8 cellular contexts compared by ENCODE assay signal in the genomic region with DNA sequence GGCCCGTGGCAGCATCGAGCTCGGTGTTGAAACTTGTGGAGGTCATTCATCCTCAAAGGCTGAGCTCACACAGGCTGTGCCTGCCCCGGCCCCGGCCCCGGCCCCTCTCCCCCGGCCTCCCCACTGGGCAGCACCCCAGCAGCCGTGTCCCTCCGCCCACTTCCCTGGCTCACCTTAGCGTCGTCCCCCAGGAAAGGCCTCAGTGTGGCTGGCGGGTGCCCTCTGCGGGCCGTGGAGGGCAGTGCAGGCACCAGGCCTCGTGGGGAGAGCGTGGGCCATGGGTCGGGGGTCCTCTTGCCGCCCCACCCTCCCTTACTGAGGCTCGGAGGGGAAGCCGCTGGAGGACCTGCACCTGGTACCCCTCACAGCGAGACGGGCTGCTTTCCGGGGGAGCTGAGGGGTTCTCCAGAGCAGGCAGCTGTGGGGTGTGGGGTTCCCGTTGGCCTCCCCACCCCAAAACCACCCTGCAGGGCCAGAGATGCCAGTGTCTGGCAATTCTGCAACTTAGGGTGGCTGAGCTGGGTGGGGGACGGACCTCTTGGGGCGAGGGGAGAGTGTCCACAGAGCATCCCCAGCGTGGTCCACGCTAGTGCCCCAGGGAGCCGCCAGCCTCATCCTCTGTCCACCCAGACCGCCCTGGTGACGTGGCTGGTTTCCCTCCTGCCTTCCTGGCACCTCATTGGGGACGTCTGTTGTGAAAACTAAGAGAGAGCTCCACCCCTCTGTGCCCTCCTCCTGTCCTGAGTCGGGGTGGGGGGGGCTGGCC. TPM values are rescaled to one million over a fixed set of nuclear protein-coding genes. Genes with fewer than 3 reads are reported as not detected.
DNase-seq lines count a peak whose midpoint lies in the region; ATAC-seq, FAIRE-seq and TF ChIP-seq lines count a peak whose summit lies in the region.

No MANE protein-coding gene starts in this region.

- intact Hi-C loops in head of caudate nucleus (cut with DNase I) = loop anchor here (10.0 kb wide), 1 partner anchor 258 kb away; no protein-coding TSS in a partner anchor
- intact Hi-C loops in prostate gland (cut with DNase I) = loop anchor here (5.0 to 10.0 kb wide), 2 partner anchors 108 to 255 kb away; no protein-coding TSS in a partner anchor

- H3K27ac ChIP-seq in OCI-LY3 (ENCODE audit: low read length) (no peak overlapping the region), prostate gland (no peak overlapping the region)

- H3K36me3 ChIP-seq in OCI-LY3 (replicated peaks; ENCODE audit: low read depth, low read length) (no peaks in the 10 kb centered on the region), prostate gland (no peaks in the 10 kb centered on the region)

- no peak for TF ChIP-seq POLR2A in prostate gland (IDR thresholded peaks at IDR 0.05)

- peak overlapping the region; percentile 36; the same call in 1 of the 2 replicates for H3K9ac ChIP-seq in OCI-LY3 (ENCODE audit: low read length)

- no peaks in the 10 kb centered on the region for H4K20me1 ChIP-seq in OCI-LY3 (ENCODE audit: insufficient read depth, low read length)

- H3K9me3 ChIP-seq in OCI-LY3 (ENCODE audit: insufficient read depth, low read length) (no peaks in the 10 kb centered on the region), prostate gland (no peaks in the 10 kb centered on the region)

- H3K4me2 ChIP-seq in OCI-LY3 (ENCODE audit: low read length) = peak overlapping the region; percentile 68

- TF ChIP-seq CTCF in OCI-LY3 (IDR thresholded peaks at IDR 0.05; ENCODE audit: low read depth, low read length) (peak; percentile 56), prostate gland (IDR thresholded peaks at IDR 0.05) (peak; percentile 65 to 86 (median 77))

- no peaks in the 10 kb centered on the region for H3K79me2 ChIP-seq in OCI-LY3 (ENCODE audit: low read length)

- H2AFZ ChIP-seq in OCI-LY3 (ENCODE audit: low read depth, low read length) = peak overlapping the region; percentile 67; the same call in 1 of the 2 replicates

- H3K4me3 ChIP-seq in OCI-LY3 (ENCODE audit: low read length) = peak overlapping the region; percentile 64
- H3K4me3 ChIP-seq in prostate gland = no peak overlapping the region

- ATAC-seq in GM21367 (IDR thresholded peaks at IDR 0.05; ENCODE audit: unreplicated experiment) (peak; percentile 49), GM21360 (IDR thresholded peaks at IDR 0.05; ENCODE audit: unreplicated experiment) (no peak)

- H3K4me1 ChIP-seq in OCI-LY3 (ENCODE audit: low read length) = peaks cover 7% of the 10 kb centered on the region; the same call in 1 of the 2 replicates
- no peaks in the 10 kb centered on the region for H3K4me1 ChIP-seq in prostate gland (replicated peaks)

- 47% methylated on average over 26 of the region's 33 CpGs for WGBS in prostate gland

- no peaks in the 10 kb centered on the region for H3K27me3 ChIP-seq in OCI-LY3 (ENCODE audit: low read depth, low read length)
- no peaks in the 10 kb centered on the region for H3K27me3 ChIP-seq in prostate gland (replicated peaks; ENCODE audit: insufficient read depth)

- FAIRE-seq in RCC 7860 (lab: Jason Lieb, UNC) = no peak

- DNase-seq in COLO668 (lab: John Stamatoyannopoulos, UW; ENCODE audit: unreplicated experiment) (peak; percentile 18), head of caudate nucleus (peak in 38 of 42 donors; percentile 31 to 81 (median 60)), prostate gland (ENCODE audit: low spot score) (no peak), RCC 7860 (ENCODE audit: low spot score) (no peak)
- peak; percentile 27 for DNase-seq in activated T-helper 9 cell treated with anti-CD3 and anti-CD28 coated beads, Interleukin-2, amount 50 U/mL, for 16 hours (ENCODE audit: low read depth)

RNA-seq across cellular contexts. Expression of a gene that starts 44.2 kb away (rescaled TPM):
- 10 to 100 TPM in 1 of 2 donors, 1 to 10 TPM in 1; 4.1 to 22.6 TPM for total RNA-seq in prostate gland

Comparison
In these comparisons a context has a peak if more than half of its experiments do, and no peak if none do; other contexts are left out.
1. DNase-seq: peak in COLO668 (single experiment), activated T-helper 9 cell treated with anti-CD3 and anti-CD28 coated beads, Interleukin-2, amount 50 U/mL, for 16 hours (single experiment) and head of caudate nucleus (38 of 42); none in prostate gland (single experiment) and RCC 7860 (single experiment).